ENCODE assay signal across 8 cellular contexts in the genomic region with DNA sequence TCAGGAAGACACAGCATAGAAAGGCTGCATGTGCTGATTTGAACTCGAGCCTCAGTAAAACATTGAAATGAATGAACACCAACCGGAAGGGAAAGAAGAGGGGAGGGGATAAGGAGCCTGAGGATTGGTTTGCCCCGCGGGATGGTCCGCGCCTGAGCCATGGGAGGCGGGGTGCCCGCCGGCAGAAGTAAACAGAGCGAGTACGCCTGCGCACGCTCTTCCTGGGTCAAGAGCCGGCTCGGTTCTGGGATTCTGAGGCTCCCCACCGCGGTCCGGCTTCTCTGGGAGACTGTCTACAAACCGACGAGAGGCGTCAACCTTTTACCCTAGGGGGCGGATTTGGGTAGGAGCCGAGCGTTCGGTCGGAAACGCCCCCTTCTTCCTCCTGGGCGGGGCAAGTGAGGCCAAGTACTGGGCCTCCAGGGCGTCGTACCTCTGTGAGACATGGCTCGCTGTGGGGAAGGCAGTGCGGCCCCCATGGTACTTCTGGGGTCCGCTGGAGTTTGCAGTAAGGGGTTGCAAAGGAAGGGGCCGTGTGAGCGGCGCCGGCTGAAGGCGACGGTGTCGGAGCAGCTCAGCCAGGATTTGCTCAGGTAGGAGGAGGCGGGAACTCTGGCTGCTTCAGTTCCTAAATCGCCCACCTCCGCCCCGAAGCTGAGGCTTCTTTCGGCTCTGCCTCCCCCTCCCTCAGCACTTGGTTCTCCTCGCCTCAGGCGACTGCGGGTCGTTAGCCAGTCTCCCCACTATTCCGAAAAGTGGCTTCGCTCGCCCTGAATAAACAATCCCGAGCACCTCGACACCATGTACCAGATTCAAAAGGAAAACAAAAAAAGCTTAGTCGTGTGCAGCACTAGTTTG. TPM values are rescaled to one million over a fixed set of nuclear protein-coding genes. Genes with fewer than 3 reads are reported as not detected.
DNase-seq lines count a peak whose midpoint lies in the region; ATAC-seq and TF ChIP-seq lines count a peak whose summit lies in the region.

BTBD8 (plus strand) TSS at position 218 of the 858 bp plus-strand sequence; CDS start at position 445, 227 bp downstream.

- peak within 1 kb of the TSS; percentile 65 to 81 (median 72) for H3K4me3 ChIP-seq in BLaER1 treated with 17β-estradiol and CSF1 and Interleukin-3, amounts not matched to agents 10 nM and 100 nM
- H3K4me3 ChIP-seq in dorsolateral prefrontal cortex = peak within 1 kb of the TSS; percentile 59 to 98 (median 81)
- H3K4me3 ChIP-seq in lower leg skin (ENCODE audit: low read depth, poor library complexity, severe bottlenecking) = peak within 1 kb of the TSS; percentile 78

- H3K9ac ChIP-seq in BLaER1 treated with 17β-estradiol and CSF1 and Interleukin-3, amounts not matched to agents 10 nM and 100 nM = peak within 1 kb of the TSS; percentile 70 to 89 (median 78)

- TF ChIP-seq POLR2A in lower leg skin (IDR thresholded peaks at IDR 0.05) = no peak

- H3K36me3 ChIP-seq in BLaER1 treated with 17β-estradiol and CSF1 and Interleukin-3, amounts not matched to agents 10 nM and 100 nM = peaks cover 0 to 9% (median 1%) of the 10 kb centered on the region in 11 experiments; a peak in 5 of 22 replicates

- H3K27me3 ChIP-seq in BLaER1 treated with 17β-estradiol and CSF1 and Interleukin-3, amounts not matched to agents 10 nM and 100 nM = no peaks in the 10 kb centered on the region
- H3K27me3 ChIP-seq in dorsolateral prefrontal cortex = no peaks in the 10 kb centered on the region

- intact Hi-C loops in dorsolateral prefrontal cortex (cut with DNase I) (loop anchor here in 1 of 2 donors (10.0 kb wide), 1 partner anchor 214 kb away; the partner anchor contains the start of genes GLMN and RPAP2), lower leg skin (cut with DNase I; ENCODE audit: low total_unique reads) (no loop called here)

- peaks cover 0 to 15% (median 8%) of the 10 kb centered on the region in 10 experiments; a peak in 12 of 20 replicates for H3K4me1 ChIP-seq in BLaER1 treated with 17β-estradiol and CSF1 and Interleukin-3, amounts not matched to agents 10 nM and 100 nM

- peak within 1 kb of the TSS; percentile 46 to 81 (median 66); a peak in 21 of 22 replicates for H3K27ac ChIP-seq in BLaER1 treated with 17β-estradiol and CSF1 and Interleukin-3, amounts not matched to agents 10 nM and 100 nM
- H3K27ac ChIP-seq in dorsolateral prefrontal cortex = peak within 1 kb of the TSS; percentile 51 to 97 (median 91)

- 0% methylated on average over 49 to 52 of the region's 55 CpGs for WGBS in lower leg skin, 2 donors

- TF ChIP-seq CTCF in dorsolateral prefrontal cortex (IDR thresholded peaks at IDR 0.05 in 54 of 56, conservative IDR thresholded peaks at IDR 0.05 in 2 of 56; ENCODE audit: low read depth in 1 of 56, partially characterized antibody in 56 of 56) (peak in 33 of 56 donors; percentile 6 to 55 (median 27)), lower leg skin (IDR thresholded peaks at IDR 0.05) (no peak)

- DNase-seq in NCI-H748 (lab: John Stamatoyannopoulos, UW; ENCODE audit: unreplicated experiment) (peak; percentile 74), dorsolateral prefrontal cortex (peak; percentile 66 to 85 (median 80)), lower leg skin (ENCODE audit: low spot score in 2 of 2) (peak; percentile 81 to 97)
- DNase-seq in activated CD4-positive, alpha-beta T cell treated with anti-CD3 and anti-CD28 coated beads, Interleukin-2, amount 50 U/mL, for 48 hours = peak; percentile 86 to 88
- peak; percentile 85 for DNase-seq in stimulated activated CD4-positive, alpha-beta T cell treated with anti-CD3 and anti-CD28 coated beads, Interleukin-4, amount 100 ng/mL, for 24 hours

- H3K4me2 ChIP-seq in BLaER1 treated with 17β-estradiol and CSF1 and Interleukin-3, amounts not matched to agents 10 nM and 100 nM = peak within 1 kb of the TSS; percentile 64 to 89 (median 81)

- peak; percentile 94 for ATAC-seq in GM19372 (IDR thresholded peaks at IDR 0.05; ENCODE audit: low read depth, unreplicated experiment)
- peak; percentile 98 for ATAC-seq in HG03520 (IDR thresholded peaks at IDR 0.05; ENCODE audit: unreplicated experiment)

- H3K9me3 ChIP-seq in BLaER1 treated with 17β-estradiol and CSF1 and Interleukin-3, amounts not matched to agents 10 nM and 100 nM (replicated peaks in 1 of 11) = peaks cover 16 to 27% (median 21%) of the 10 kb centered on the region in 11 experiments

- H4K20me1 ChIP-seq in BLaER1 treated with 17β-estradiol and CSF1 and Interleukin-3, amounts not matched to agents 10 nM and 100 nM = no peaks in the 10 kb centered on the region

RNA-seq across cellular contexts. Expression of gene BTBD8, which starts in this region (rescaled TPM):
- 100 to 1,000 TPM in 96 of 120 experiments, 10 to 100 TPM in 24; 46.0 to 185 (median 122) TPM for total RNA-seq in dorsolateral prefrontal cortex
- total RNA-seq in lower leg skin = 1 to 10 TPM; 1.3 to 5.0 (median 2.8) TPM

Comparison
In these comparisons a context has a peak if more than half of its experiments do, and no peak if none do; other contexts are left out.
1. Peak in every context shown above with its lines: DNase-seq, ATAC-seq, H3K4me3 ChIP-seq and H3K27ac ChIP-seq.
2. RNA of gene BTBD8 (total RNA-seq): 46.0 to 185 TPM in dorsolateral prefrontal cortex; 1.3 to 5.0 TPM in lower leg skin; every median in the first group is over 4 times any median in the second.
3. CTCF ChIP-seq: peak in dorsolateral prefrontal cortex (33 of 56); none in lower leg skin (0 of 3).